Comparison of ENCODE assay signal across 12 cellular contexts in genomic region chr5:31993182-31993961, GRCh38.
DNase-seq lines count a peak whose midpoint lies in the region; ATAC-seq, FAIRE-seq and TF ChIP-seq lines count a peak whose summit lies in the region.
"Had no signal": no experiment of that assay in that cellular context is flagged by ENCODE, and none has a peak within 500 bp of the region (broad histone marks: within the 10 kb centered on the region; RNA-seq: fewer than 3 reads in every experiment).

No MANE protein-coding gene starts in this region.

- no peaks in the 10 kb centered on the region for H4K20me1 ChIP-seq in H9 (ENCODE audit: control insufficient read depth, insufficient read depth, insufficient read length)
- no peaks in the 10 kb centered on the region for H4K20me1 ChIP-seq in keratinocyte (ENCODE audit: control insufficient read depth, extremely low read depth, insufficient read depth, low read length)

- peaks cover 47 to 56% of the 10 kb centered on the region in 2 experiments for H3K4me1 Mint-ChIP-seq in H9
- peaks cover 2% of the 10 kb centered on the region for H3K4me1 Mint-ChIP-seq in activated CD8-positive, alpha-beta memory T cell treated with anti-CD3 and anti-CD28 coated beads, Interleukin-2, amount 10 ng/mL, durations not matched to agents 7 days and 5 days
- H3K4me1 Mint-ChIP-seq: memory B cell had no signal

- peak overlapping the region; percentile 40 for H4K91ac ChIP-seq in H9 (ENCODE audit: insufficient read length, low read depth, low read length)

- no peak for ATAC-seq in activated CD8-positive, alpha-beta memory T cell treated with anti-CD3 and anti-CD28 coated beads, Interleukin-2, amount 10 ng/mL, durations not matched to agents 7 days and 5 days

- no peak overlapping the region for H3K9ac ChIP-seq in H9 (ENCODE audit: extremely low read depth, insufficient read length, low read length)
- no peak overlapping the region for H3K9ac ChIP-seq in keratinocyte (ENCODE audit: control insufficient read depth, extremely low read depth, insufficient read depth, low read length)

- H3K18ac ChIP-seq in H9 (ENCODE audit: insufficient read length, low read depth, low read length): peak overlapping the region; percentile 14

- no peak overlapping the region for H2BK12ac ChIP-seq in H9 (ENCODE audit: insufficient read length, low read depth, low read length)

- no peaks in the 10 kb centered on the region for H3K23me2 ChIP-seq in H9 (ENCODE audit: insufficient read length, low read depth, low read length, poor library complexity, severe bottlenecking)

- CTCF ChIA-PET in activated CD8-positive, alpha-beta memory T cell treated with anti-CD3 and anti-CD28 coated beads, Interleukin-2, amount 10 ng/mL, durations not matched to agents 7 days and 5 days (lab: Charles Lee): no interaction called here

- peak overlapping the region; percentile 56 to 95 (median 89) for H3K27ac Mint-ChIP-seq in H9
- H3K27ac Mint-ChIP-seq in activated CD8-positive, alpha-beta memory T cell treated with anti-CD3 and anti-CD28 coated beads, Interleukin-2, amount 10 ng/mL, durations not matched to agents 7 days and 5 days: no peak overlapping the region
- H3K27ac Mint-ChIP-seq: memory B cell had no signal

- H3K27ac ChIP-seq in H9 (ENCODE audit: insufficient read length, low read depth, low read length) (peak overlapping the region; percentile 2), keratinocyte (ENCODE audit: control insufficient read depth, insufficient read depth, low read length) (no peak overlapping the region), small intestine (ENCODE audit: low read depth in 1 of 2, low read length in 1 of 2) (no peak overlapping the region)

- H2AFZ ChIP-seq in H9 (ENCODE audit: low read length) (no peak overlapping the region), keratinocyte (ENCODE audit: control insufficient read depth, low read length) (no peak overlapping the region)

- no peak overlapping the region for H3K56ac ChIP-seq in H9 (ENCODE audit: insufficient read length, low read depth, low read length)

- H3K14ac ChIP-seq in H9 (ENCODE audit: insufficient read depth, low read length): no peak overlapping the region

- H3K27me3 Mint-ChIP-seq in H9 (ENCODE audit: low read depth): no peaks in the 10 kb centered on the region
- H3K27me3 Mint-ChIP-seq in activated CD8-positive, alpha-beta memory T cell treated with anti-CD3 and anti-CD28 coated beads, Interleukin-2, amount 10 ng/mL, durations not matched to agents 7 days and 5 days: peaks cover 3% of the 10 kb centered on the region

- no peak overlapping the region for H3K4me2 ChIP-seq in H9 (ENCODE audit: insufficient read depth, insufficient read length, low read length)
- H3K4me2 ChIP-seq in keratinocyte (ENCODE audit: control insufficient read depth, extremely low read depth, insufficient read depth, low read depth, low read length): no peak overlapping the region

- no peak overlapping the region for H3K4ac ChIP-seq in H9 (ENCODE audit: low read depth, low read length)

- no peak overlapping the region for H3T11ph ChIP-seq in H9 (ENCODE audit: low read length)

- H3K4me3 ChIP-seq in keratinocyte (ENCODE audit: control insufficient read depth in 2 of 3, extremely low read depth in 1 of 3, insufficient read depth in 2 of 3, low read depth in 1 of 3, low read length in 3 of 3): no peak overlapping the region
- no peak overlapping the region for H3K4me3 ChIP-seq in small intestine (ENCODE audit: low read depth in 1 of 2, low read length in 2 of 2)

- no peak overlapping the region for H4K5ac ChIP-seq in H9 (ENCODE audit: insufficient read length, low read depth, low read length)

- H2AK5ac ChIP-seq in H9 (ENCODE audit: insufficient read length, low read length): no peak overlapping the region

- no peak overlapping the region for H3K4me3 Mint-ChIP-seq in H9
- H3K4me3 Mint-ChIP-seq in activated CD8-positive, alpha-beta memory T cell treated with anti-CD3 and anti-CD28 coated beads, Interleukin-2, amount 10 ng/mL, durations not matched to agents 7 days and 5 days: no peak overlapping the region
- H3K4me3 Mint-ChIP-seq: activated T-cell treated with anti-CD3 and anti-CD28 coated beads, Interleukin-2, amount 50 U/mL, for 4 hours; memory B cell had no signal

- no peaks in the 10 kb centered on the region for H3K9me1 ChIP-seq in keratinocyte (ENCODE audit: control insufficient read depth, extremely low read depth, insufficient read depth, low read length)

- TF ChIP-seq CTCF in H9 (conservative IDR thresholded peaks at IDR 0.05) (no peak), keratinocyte (optimal IDR thresholded peaks at IDR 0.05 in 1 of 3, IDR thresholded peaks at IDR 0.05 in 1 of 3, conservative IDR thresholded peaks at IDR 0.05 in 1 of 3; ENCODE audit: extremely low read depth in 1 of 3, insufficient read depth in 2 of 3, low read length in 3 of 3) (no peak)

- no peak overlapping the region for H4K8ac ChIP-seq in H9 (replicated peaks; ENCODE audit: insufficient read length, low read depth, low read length)

- no peak overlapping the region for H2BK15ac ChIP-seq in H9 (ENCODE audit: low read depth, low read length)

- FAIRE-seq in keratinocyte (lab: Jason Lieb, UNC) (peak; percentile 48), small intestine (lab: Jason Lieb, UNC) (no peak)
- FAIRE-seq: D721Med, endometrium had no signal

- H3K27me3 ChIP-seq in H9 (ENCODE audit: insufficient read depth, low read length): no peaks in the 10 kb centered on the region
- no peaks in the 10 kb centered on the region for H3K27me3 ChIP-seq in keratinocyte (ENCODE audit: control insufficient read depth, extremely low read depth, insufficient read depth, low read length)
- H3K27me3 ChIP-seq in small intestine (ENCODE audit: control insufficient read depth in 2 of 2, insufficient read depth in 2 of 2, low read length in 2 of 2): no peaks in the 10 kb centered on the region

- H3K9me3 Mint-ChIP-seq in H9: no peaks in the 10 kb centered on the region
- no peaks in the 10 kb centered on the region for H3K9me3 Mint-ChIP-seq in activated CD8-positive, alpha-beta memory T cell treated with anti-CD3 and anti-CD28 coated beads, Interleukin-2, amount 10 ng/mL, durations not matched to agents 7 days and 5 days (ENCODE audit: low read depth)
- H3K9me3 Mint-ChIP-seq: activated T-cell treated with anti-CD3 and anti-CD28 coated beads, Interleukin-2, amount 50 U/mL, for 4 hours; memory B cell had no signal

- H3K36me3 ChIP-seq in keratinocyte (ENCODE audit: control insufficient read depth in 2 of 2, extremely low read depth in 1 of 2, insufficient read depth in 2 of 2, low read length in 2 of 2): no peaks in the 10 kb centered on the region
- no peaks in the 10 kb centered on the region for H3K36me3 ChIP-seq in small intestine (ENCODE audit: control insufficient read depth in 2 of 2, insufficient read depth in 2 of 2, low read length in 2 of 2)

- no CpG with 5 or more reads among the region's 6 CpGs for WGBS in H9 (ENCODE audit: extremely low coverage, insufficient read length, low lambda C conversion rate)
- WGBS in small intestine, 3 donors: 81 to 91% (median 88%) methylated on average over 6 of the region's 6 CpGs

- H2BK20ac ChIP-seq in H9 (ENCODE audit: low read depth, low read length, poor library complexity, severe bottlenecking): no peak overlapping the region

- H3K9me3 ChIP-seq in H9 (ENCODE audit: control insufficient read depth, low read depth, low read length) (no peaks in the 10 kb centered on the region), keratinocyte (ENCODE audit: control insufficient read depth, low read depth, low read length) (no peaks in the 10 kb centered on the region), small intestine (ENCODE audit: control insufficient read depth, low read depth) (no peaks in the 10 kb centered on the region)

- dilution Hi-C loops in keratinocyte (cut with MboI; ENCODE audit: extremely low pct_ligation_motif_present, low sequenced_read_pairs): no loop called here

- H3K79me2 ChIP-seq in H9 (ENCODE audit: insufficient read depth, low read length) (no peaks in the 10 kb centered on the region), keratinocyte (ENCODE audit: control insufficient read depth, insufficient read depth, low read length) (no peaks in the 10 kb centered on the region)

- DNase-seq in GM04504 (ENCODE audit: low read depth) (peak; percentile 55), H9 (no peak), MV-4-11 (lab: John Stamatoyannopoulos, UW) (peak; percentile 44), keratinocyte (ENCODE audit: low read depth, low spot score) (no peak), globus pallidus (ENCODE audit: low spot score) (no peak), small intestine (no peak), GM19238 (ENCODE audit: insufficient read length, low spot score) (no peak)
- DNase-seq in activated CD8-positive, alpha-beta memory T cell treated with anti-CD3 and anti-CD28 coated beads, Interleukin-2, amount 10 ng/mL, durations not matched to agents 7 days and 5 days: no peak
- DNase-seq: activated T-cell treated with anti-CD3 and anti-CD28 coated beads, Interleukin-2, amount 50 U/mL, for 4 hours had no signal

- H2BK120ac ChIP-seq in H9 (ENCODE audit: low read depth, low read length, poor library complexity, severe bottlenecking): no peak overlapping the region

- no peak overlapping the region for H3K23ac ChIP-seq in H9 (ENCODE audit: insufficient read length, low read depth, low read length)

- no peak overlapping the region for H2BK5ac ChIP-seq in H9 (ENCODE audit: insufficient read length, low read length)

- H3K79me1 ChIP-seq in H9 (ENCODE audit: insufficient read depth, low read depth, low read length, poor library complexity, severe bottlenecking): no peaks in the 10 kb centered on the region

- H3K4me1 ChIP-seq in H9 (ENCODE audit: insufficient read depth, low read length) (peaks cover 17% of the 10 kb centered on the region; the same call in 1 of the 2 replicates), keratinocyte (ENCODE audit: control insufficient read depth, extremely low read depth, insufficient read depth, low read length) (peaks cover 27% of the 10 kb centered on the region), small intestine (ENCODE audit: control insufficient read depth in 2 of 2, insufficient read depth in 1 of 2, low read depth in 1 of 2, low read length in 1 of 2) (no peaks in the 10 kb centered on the region)

- peaks cover 2 to 5% (median 4%) of the 10 kb centered on the region in 3 experiments; a peak in 6 of 7 replicates for H3K36me3 Mint-ChIP-seq in H9 (ENCODE audit: insufficient read depth in 1 of 3, low read depth in 3 of 3)
- H3K36me3 Mint-ChIP-seq in activated CD8-positive, alpha-beta memory T cell treated with anti-CD3 and anti-CD28 coated beads, Interleukin-2, amount 10 ng/mL, durations not matched to agents 7 days and 5 days: no peaks in the 10 kb centered on the region
- H3K36me3 Mint-ChIP-seq: memory B cell had no signal

Comparison
In these comparisons a context has a peak if more than half of its experiments do, and no peak if none do; other contexts are left out.
1. DNase-seq: peak in GM04504 (single experiment) and MV-4-11 (single experiment); none in H9 (single experiment), keratinocyte (single experiment), globus pallidus (single experiment), small intestine (single experiment), GM19238 (single experiment) and activated CD8-positive, alpha-beta memory T cell treated with anti-CD3 and anti-CD28 coated beads, Interleukin-2, amount 10 ng/mL, durations not matched to agents 7 days and 5 days (single experiment).